Comparison of ENCODE assay signal across 1 cellular context in genomic region chr17:78414178-78415162, GRCh38.
TF ChIP-seq lines count a peak whose summit lies in the region.

No MANE protein-coding gene starts in this region.

TF ChIP-seq in H1, 55 proteins besides CTCF, POLR2A, EP300 and RAD21:
- TF ChIP-seq SP4 (IDR thresholded peaks at IDR 0.05; ENCODE audit: low read length): no peak
- TF ChIP-seq POLR2AphosphoS5 (IDR thresholded peaks at IDR 0.05; ENCODE audit: low read depth, low read length): no peak
- TF ChIP-seq KDM4A (IDR thresholded peaks at IDR 0.05; ENCODE audit: low read depth, low read length, severe bottlenecking): no peak
- no peak for TF ChIP-seq TCF12 (IDR thresholded peaks at IDR 0.05; ENCODE audit: low read depth, low read length)
- no peak for TF ChIP-seq SIX5 (IDR thresholded peaks at IDR 0.05; ENCODE audit: low read depth, low read length)
- no peak for TF ChIP-seq POU5F1 (IDR thresholded peaks at IDR 0.05; ENCODE audit: low read depth, low read length)
- TF ChIP-seq RFX5 (IDR thresholded peaks at IDR 0.05; ENCODE audit: borderline replicate concordance, low read depth, low read length): no peak
- TF ChIP-seq EZH2 (IDR thresholded peaks at IDR 0.05; ENCODE audit: low read depth, low read length, severe bottlenecking): no peak
- no peak for TF ChIP-seq SIRT6 (IDR thresholded peaks at IDR 0.05; ENCODE audit: low read length)
- TF ChIP-seq CTBP2 (IDR thresholded peaks at IDR 0.05; ENCODE audit: borderline replicate concordance, insufficient read depth, insufficient read length, low read length): no peak
- TF ChIP-seq CBX8 (IDR thresholded peaks at IDR 0.05; ENCODE audit: borderline replicate concordance, low read depth, low read length): no peak
- no peak for TF ChIP-seq EGR1 (IDR thresholded peaks at IDR 0.05; ENCODE audit: borderline replicate concordance, low read depth, low read length)
- TF ChIP-seq NANOG (IDR thresholded peaks at IDR 0.05; ENCODE audit: insufficient read depth, low read depth, low read length, poor library complexity, severe bottlenecking): no peak
- TF ChIP-seq TEAD4 (IDR thresholded peaks at IDR 0.05; ENCODE audit: low read depth, low read length): no peak
- TF ChIP-seq YY1 (IDR thresholded peaks at IDR 0.05; ENCODE audit: low read depth, low read length): no peak
- no peak for TF ChIP-seq TAF7 (optimal IDR thresholded peaks at IDR 0.05; ENCODE audit: borderline replicate concordance, low read depth, low read length)
- no peak for TF ChIP-seq MAX (IDR thresholded peaks at IDR 0.05)
- TF ChIP-seq HDAC6 (IDR thresholded peaks at IDR 0.05; ENCODE audit: low read depth, low read length): no peak
- TF ChIP-seq RNF2 (IDR thresholded peaks at IDR 0.05; ENCODE audit: borderline replicate concordance, low read depth, low read length, missing control alignments, poor library complexity, severe bottlenecking): no peak
- no peak for TF ChIP-seq SIN3A (conservative IDR thresholded peaks at IDR 0.05 in 1 of 2, IDR thresholded peaks at IDR 0.05 in 1 of 2; ENCODE audit: low read depth in 1 of 2, low read length in 2 of 2)
